In the genomic region with DNA sequence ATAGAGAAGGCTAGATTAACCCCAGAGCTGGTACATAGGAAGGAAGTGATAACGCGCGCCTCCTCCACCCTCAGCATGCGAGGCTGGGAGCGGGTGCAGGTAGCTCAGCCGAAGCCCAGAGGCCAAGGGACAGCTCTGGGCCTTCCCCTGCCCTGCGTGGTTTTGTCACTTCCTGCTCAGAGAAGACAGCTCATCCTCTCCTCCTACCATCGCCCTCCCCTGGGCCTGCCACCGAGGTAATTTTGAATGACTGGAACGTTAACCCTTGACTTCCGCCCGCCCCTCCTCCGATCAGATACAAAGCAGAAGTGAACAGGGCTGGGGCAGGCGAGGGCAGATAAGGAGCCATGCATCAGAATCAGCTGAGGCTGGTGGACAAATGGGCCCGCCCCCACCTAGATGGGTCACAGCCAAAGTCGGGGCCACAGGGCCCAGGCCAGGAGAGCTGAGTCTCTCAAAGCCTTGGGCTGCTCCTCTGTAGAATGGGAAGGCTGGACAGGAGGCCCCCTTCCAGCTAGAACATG, we compare ENCODE assay signal across 1 cellular context.
TF ChIP-seq lines count a peak whose summit lies in the region.

No MANE protein-coding gene starts in this region.

TF ChIP-seq in GM12878, 131 proteins besides CTCF, POLR2A, EP300 and RAD21 (continued from another document):
- no peak for TF ChIP-seq HDAC2 (IDR thresholded peaks at IDR 0.05)
- no peak for TF ChIP-seq HCFC1 (IDR thresholded peaks at IDR 0.05; ENCODE audit: low read length)
- TF ChIP-seq, protein P1, sequence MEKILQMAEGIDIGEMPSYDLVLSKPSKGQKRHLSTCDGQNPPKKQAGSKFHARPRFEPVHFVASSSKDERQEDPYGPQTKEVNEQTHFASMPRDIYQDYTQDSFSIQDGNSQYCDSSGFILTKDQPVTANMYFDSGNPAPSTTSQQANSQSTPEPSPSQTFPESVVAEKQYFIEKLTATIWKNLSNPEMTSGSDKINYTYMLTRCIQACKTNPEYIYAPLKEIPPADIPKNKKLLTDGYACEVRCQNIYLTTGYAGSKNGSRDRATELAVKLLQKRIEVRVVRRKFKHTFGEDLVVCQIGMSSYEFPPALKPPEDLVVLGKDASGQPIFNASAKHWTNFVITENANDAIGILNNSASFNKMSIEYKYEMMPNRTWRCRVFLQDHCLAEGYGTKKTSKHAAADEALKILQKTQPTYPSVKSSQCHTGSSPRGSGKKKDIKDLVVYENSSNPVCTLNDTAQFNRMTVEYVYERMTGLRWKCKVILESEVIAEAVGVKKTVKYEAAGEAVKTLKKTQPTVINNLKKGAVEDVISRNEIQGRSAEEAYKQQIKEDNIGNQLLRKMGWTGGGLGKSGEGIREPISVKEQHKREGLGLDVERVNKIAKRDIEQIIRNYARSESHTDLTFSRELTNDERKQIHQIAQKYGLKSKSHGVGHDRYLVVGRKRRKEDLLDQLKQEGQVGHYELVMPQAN (conservative IDR thresholded peaks at IDR 0.05) = no peak; the same call in 1 of the 2 replicates
- TF ChIP-seq, protein P2, sequence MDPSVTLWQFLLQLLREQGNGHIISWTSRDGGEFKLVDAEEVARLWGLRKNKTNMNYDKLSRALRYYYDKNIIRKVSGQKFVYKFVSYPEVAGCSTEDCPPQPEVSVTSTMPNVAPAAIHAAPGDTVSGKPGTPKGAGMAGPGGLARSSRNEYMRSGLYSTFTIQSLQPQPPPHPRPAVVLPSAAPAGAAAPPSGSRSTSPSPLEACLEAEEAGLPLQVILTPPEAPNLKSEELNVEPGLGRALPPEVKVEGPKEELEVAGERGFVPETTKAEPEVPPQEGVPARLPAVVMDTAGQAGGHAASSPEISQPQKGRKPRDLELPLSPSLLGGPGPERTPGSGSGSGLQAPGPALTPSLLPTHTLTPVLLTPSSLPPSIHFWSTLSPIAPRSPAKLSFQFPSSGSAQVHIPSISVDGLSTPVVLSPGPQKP (IDR thresholded peaks at IDR 0.05; ENCODE audit: low read depth, low read length) = no peak; the same call in 1 of the 2 replicates
- no peak for TF ChIP-seq ZNF24 (IDR thresholded peaks at IDR 0.05)
- TF ChIP-seq SMC3 (IDR thresholded peaks at IDR 0.05; ENCODE audit: borderline replicate concordance, low read length) = peak; percentile 15; the same call in 1 of the 2 replicates
- TF ChIP-seq NR2F1 (conservative IDR thresholded peaks at IDR 0.05) = peak; percentile 86
- TF ChIP-seq STAT3 (IDR thresholded peaks at IDR 0.05; ENCODE audit: low read depth, low read length) = no peak
- TF ChIP-seq ZNF384 (IDR thresholded peaks at IDR 0.05; ENCODE audit: borderline replicate concordance, low read depth, low read length) = no peak
- no peak for TF ChIP-seq SUZ12 (IDR thresholded peaks at IDR 0.05; ENCODE audit: unreplicated experiment)
- no peak for TF ChIP-seq RAD51 (IDR thresholded peaks at IDR 0.05)
- peak; percentile 56 for TF ChIP-seq NR2C1 (IDR thresholded peaks at IDR 0.05)
- peak; percentile 84; the same call in 1 of the 2 replicates for TF ChIP-seq HDGF (IDR thresholded peaks at IDR 0.05)
